20 cellular contexts compared by ENCODE assay signal in the genomic region with DNA sequence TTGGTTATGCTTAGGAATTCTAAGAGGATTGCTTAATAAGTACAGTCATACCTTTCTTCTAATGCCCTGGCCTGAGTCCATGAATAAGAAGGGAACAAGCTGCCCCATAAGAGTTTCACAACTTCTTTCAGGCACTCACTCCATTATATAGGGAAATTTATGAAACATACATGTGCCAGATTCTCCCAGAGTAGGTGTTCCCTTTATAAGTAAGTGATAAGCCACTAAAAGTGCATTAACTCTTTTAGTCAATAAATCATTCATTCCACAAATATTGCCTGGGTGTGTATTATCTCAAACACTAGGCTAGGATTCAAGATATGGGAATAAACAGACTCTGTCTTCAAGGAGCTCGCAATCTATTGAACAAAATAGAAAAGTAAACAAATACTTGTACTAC.
DNase-seq lines count a peak whose midpoint lies in the region; ATAC-seq and TF ChIP-seq lines count a peak whose summit lies in the region.
"Had no signal": no experiment of that assay in that cellular context is flagged by ENCODE, and none has a peak within 500 bp of the region (broad histone marks: within the 10 kb centered on the region; RNA-seq: fewer than 3 reads in every experiment).

No MANE protein-coding gene starts in this region.

- DNase-seq in MCF 10A (ENCODE audit: unreplicated experiment) (peak; percentile 97), iris pigment epithelial cell (ENCODE audit: low read depth) (peak; percentile 91), upper lobe of right lung (no peak), NCI-H524 treated with DMSO at 0.1 percent for 48 hours (lab: John Stamatoyannopoulos, UW) (no peak), SKM-1 treated with dmso at 0.1 percent for 144 hours (lab: John Stamatoyannopoulos, UW; ENCODE audit: unreplicated experiment) (no peak), sigmoid colon (no peak)
- DNase-seq: activated CD4-positive, alpha-beta T cell treated with anti-CD3 and anti-CD28 coated beads, Interleukin-2, amount 50 U/mL, for 48 hours; COR-L47; dorsolateral prefrontal cortex; islet precursor cell; KBM-7; naive B cell; NCI-H2029 treated with DMSO at 0.1 percent for 48 hours; stimulated activated CD4-positive, alpha-beta T cell treated with anti-CD3 and anti-CD28 coated beads, Interleukin-1b, Interleukin-23, amount 100 ng/mL, for 48 hours; T1000 had no signal

- no peaks in the 10 kb centered on the region for H3K9me3 ChIP-seq in upper lobe of right lung
- H3K9me3 ChIP-seq in sigmoid colon, result no peaks in the 10 kb centered on the region
- H3K9me3 ChIP-seq: uterus had no signal

- H3K36me3 ChIP-seq in upper lobe of right lung (no peaks in the 10 kb centered on the region), sigmoid colon (no peaks in the 10 kb centered on the region)
- H3K36me3 ChIP-seq: uterus had no signal

- H3K27me3 ChIP-seq in upper lobe of right lung, result no peaks in the 10 kb centered on the region
- H3K27me3 ChIP-seq in sigmoid colon, result no peaks in the 10 kb centered on the region
- H3K27me3 ChIP-seq: dorsolateral prefrontal cortex, uterus had no signal

- intact Hi-C loops in MCF 10A (cut with micrococcal nuclease) (loop anchor here (5.0 kb wide), 1 partner anchor 36 kb away; no protein-coding TSS in a partner anchor), upper lobe of right lung (cut with DNase I) (no loop called here), sigmoid colon (cut with DNase I) (no loop called here)

- H3K4me3 ChIP-seq in upper lobe of right lung (no peak overlapping the region), sigmoid colon (no peak overlapping the region)
- H3K4me3 ChIP-seq: dorsolateral prefrontal cortex, uterus had no signal

- peaks cover 44% of the 10 kb centered on the region for H3K4me1 Mint-ChIP-seq in MCF 10A (ENCODE audit: insufficient read depth, unreplicated experiment)

- H3K36me3 Mint-ChIP-seq in MCF 10A (ENCODE audit: insufficient read depth, unreplicated experiment), result no peaks in the 10 kb centered on the region
- H3K36me3 Mint-ChIP-seq: naive B cell had no signal

- TF ChIP-seq EP300 in Ishikawa (IDR thresholded peaks at IDR 0.05; ENCODE audit: borderline replicate concordance) (peak; percentile 94), sigmoid colon (IDR thresholded peaks at IDR 0.05) (no peak)

- 33 to 73% methylated on average over 1 of the region's 1 CpG for WGBS in sigmoid colon, 2 donors

- peak overlapping the region; percentile 71 for H3K27ac Mint-ChIP-seq in MCF 10A (ENCODE audit: low read depth, unreplicated experiment)
- H3K27ac Mint-ChIP-seq: activated T-helper 1 cell treated with anti-CD3 and anti-CD28 coated beads, Interleukin-12 subunit alpha, Interleukin-12 subunit beta, Interleukin-2, Interleukin-4 antibody, amounts not matched to agents 30 ng/mL and 10 ng/mL and 1 ng/mL, durations not matched to agents 14 hours and 24 hours and 36 hours; naive B cell; progenitor cell of endocrine pancreas had no signal

- no peak for TF ChIP-seq POLR2A in sigmoid colon (IDR thresholded peaks at IDR 0.05)

- no peak for TF ChIP-seq CTCF in MCF 10A (IDR thresholded peaks at IDR 0.05; ENCODE audit: unreplicated experiment)
- no peak for TF ChIP-seq CTCF in upper lobe of right lung (IDR thresholded peaks at IDR 0.05)
- TF ChIP-seq CTCF in sigmoid colon (IDR thresholded peaks at IDR 0.05), result no peak

- TF ChIP-seq RAD21 in Ishikawa (IDR thresholded peaks at IDR 0.05; ENCODE audit: low read depth), result no peak

- BruUV-seq in MCF 10A (replicated peaks; lab: Mats Ljungman, UMichigan), result no TSS peak

- H3K9me3 Mint-ChIP-seq in MCF 10A (ENCODE audit: unreplicated experiment), result no peaks in the 10 kb centered on the region
- H3K9me3 Mint-ChIP-seq: activated T-helper 1 cell treated with anti-CD3 and anti-CD28 coated beads, Interleukin-12 subunit alpha, Interleukin-12 subunit beta, Interleukin-2, Interleukin-4 antibody, amounts not matched to agents 30 ng/mL and 10 ng/mL and 1 ng/mL, durations not matched to agents 14 hours and 24 hours and 36 hours; naive B cell had no signal

- CTCF ChIA-PET in MCF 10A (lab: Yijun Ruan, JAX), result interaction anchor here (0.7 to 4.7 kb wide), 7 partner anchors 9 to 182 kb away, joined by 3 to 42 read pairs (median 6); no protein-coding TSS in a partner anchor

- H3K27ac ChIP-seq in upper lobe of right lung (no peak overlapping the region), sigmoid colon (no peak overlapping the region)
- H3K27ac ChIP-seq: dorsolateral prefrontal cortex had no signal

- no peak overlapping the region for H3K4me3 Mint-ChIP-seq in MCF 10A (ENCODE audit: unreplicated experiment)
- H3K4me3 Mint-ChIP-seq: activated T-helper 1 cell treated with anti-CD3 and anti-CD28 coated beads, Interleukin-12 subunit alpha, Interleukin-12 subunit beta, Interleukin-2, Interleukin-4 antibody, amounts not matched to agents 30 ng/mL and 10 ng/mL and 1 ng/mL, durations not matched to agents 14 hours and 24 hours and 36 hours; naive B cell had no signal

- H3K4me1 ChIP-seq in upper lobe of right lung (peaks cover 23% of the 10 kb centered on the region), sigmoid colon (no peaks in the 10 kb centered on the region)
- H3K4me1 ChIP-seq: uterus had no signal

- peak; percentile 79 for ATAC-seq in upper lobe of right lung
- ATAC-seq: Right ventricle myocardium inferior had no signal

- H3K27me3 Mint-ChIP-seq in MCF 10A (ENCODE audit: insufficient read depth, unreplicated experiment), result no peaks in the 10 kb centered on the region
- H3K27me3 Mint-ChIP-seq: progenitor cell of endocrine pancreas had no signal

- POLR2A ChIA-PET in MCF 10A (lab: Yijun Ruan, JAX), result interaction anchor here (0.6 to 5.3 kb wide), 29 partner anchors 9 to 994 kb away, joined by 3 to 76 read pairs (median 5); partner anchors contain the start of genes CABLES1 and RBBP8

TF ChIP-seq in Ishikawa, 13 proteins besides CTCF, POLR2A, EP300 and RAD21:
- TF ChIP-seq CEBPB (IDR thresholded peaks at IDR 0.05) (peak; percentile 97), TAF1 (IDR thresholded peaks at IDR 0.05; ENCODE audit: low read depth) (no peak), EGR1 (IDR thresholded peaks at IDR 0.05) (no peak), TEAD4 (IDR thresholded peaks at IDR 0.05) (peak; percentile 84), MAX (IDR thresholded peaks at IDR 0.05) (no peak), ZBTB7A (IDR thresholded peaks at IDR 0.05; ENCODE audit: low read depth) (no peak; the same call in 1 of the 2 replicates), TCF12 (IDR thresholded peaks at IDR 0.05; ENCODE audit: low read depth) (peak; percentile 83), CREB1 (IDR thresholded peaks at IDR 0.05; ENCODE audit: low read depth) (0 out of 2 replicates have a peak, but pooled peaks have one; percentile 15), YY1 (IDR thresholded peaks at IDR 0.05; ENCODE audit: low read depth) (no peak), NFIC (IDR thresholded peaks at IDR 0.05) (peak; percentile 88), FOXM1 (IDR thresholded peaks at IDR 0.05; ENCODE audit: borderline replicate concordance, low read depth) (peak; percentile 91)
- TF ChIP-seq, protein P1, sequence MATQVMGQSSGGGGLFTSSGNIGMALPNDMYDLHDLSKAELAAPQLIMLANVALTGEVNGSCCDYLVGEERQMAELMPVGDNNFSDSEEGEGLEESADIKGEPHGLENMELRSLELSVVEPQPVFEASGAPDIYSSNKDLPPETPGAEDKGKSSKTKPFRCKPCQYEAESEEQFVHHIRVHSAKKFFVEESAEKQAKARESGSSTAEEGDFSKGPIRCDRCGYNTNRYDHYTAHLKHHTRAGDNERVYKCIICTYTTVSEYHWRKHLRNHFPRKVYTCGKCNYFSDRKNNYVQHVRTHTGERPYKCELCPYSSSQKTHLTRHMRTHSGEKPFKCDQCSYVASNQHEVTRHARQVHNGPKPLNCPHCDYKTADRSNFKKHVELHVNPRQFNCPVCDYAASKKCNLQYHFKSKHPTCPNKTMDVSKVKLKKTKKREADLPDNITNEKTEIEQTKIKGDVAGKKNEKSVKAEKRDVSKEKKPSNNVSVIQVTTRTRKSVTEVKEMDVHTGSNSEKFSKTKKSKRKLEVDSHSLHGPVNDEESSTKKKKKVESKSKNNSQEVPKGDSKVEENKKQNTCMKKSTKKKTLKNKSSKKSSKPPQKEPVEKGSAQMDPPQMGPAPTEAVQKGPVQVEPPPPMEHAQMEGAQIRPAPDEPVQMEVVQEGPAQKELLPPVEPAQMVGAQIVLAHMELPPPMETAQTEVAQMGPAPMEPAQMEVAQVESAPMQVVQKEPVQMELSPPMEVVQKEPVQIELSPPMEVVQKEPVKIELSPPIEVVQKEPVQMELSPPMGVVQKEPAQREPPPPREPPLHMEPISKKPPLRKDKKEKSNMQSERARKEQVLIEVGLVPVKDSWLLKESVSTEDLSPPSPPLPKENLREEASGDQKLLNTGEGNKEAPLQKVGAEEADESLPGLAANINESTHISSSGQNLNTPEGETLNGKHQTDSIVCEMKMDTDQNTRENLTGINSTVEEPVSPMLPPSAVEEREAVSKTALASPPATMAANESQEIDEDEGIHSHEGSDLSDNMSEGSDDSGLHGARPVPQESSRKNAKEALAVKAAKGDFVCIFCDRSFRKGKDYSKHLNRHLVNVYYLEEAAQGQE (IDR thresholded peaks at IDR 0.05; ENCODE audit: low read depth), result no peak
- TF ChIP-seq, protein P2, sequence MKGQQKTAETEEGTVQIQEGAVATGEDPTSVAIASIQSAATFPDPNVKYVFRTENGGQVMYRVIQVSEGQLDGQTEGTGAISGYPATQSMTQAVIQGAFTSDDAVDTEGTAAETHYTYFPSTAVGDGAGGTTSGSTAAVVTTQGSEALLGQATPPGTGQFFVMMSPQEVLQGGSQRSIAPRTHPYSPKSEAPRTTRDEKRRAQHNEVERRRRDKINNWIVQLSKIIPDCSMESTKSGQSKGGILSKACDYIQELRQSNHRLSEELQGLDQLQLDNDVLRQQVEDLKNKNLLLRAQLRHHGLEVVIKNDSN (IDR thresholded peaks at IDR 0.05), result no peak

Comparison
In these comparisons a context has a peak if more than half of its experiments do, and no peak if none do; other contexts are left out.
1. DNase-seq: peak in MCF 10A (single experiment) and iris pigment epithelial cell (single experiment); none in upper lobe of right lung (single experiment), NCI-H524 treated with DMSO at 0.1 percent for 48 hours (single experiment), SKM-1 treated with dmso at 0.1 percent for 144 hours (single experiment) and sigmoid colon (single experiment).